ENCODE assay signal across 12 cellular contexts in the genomic region with DNA sequence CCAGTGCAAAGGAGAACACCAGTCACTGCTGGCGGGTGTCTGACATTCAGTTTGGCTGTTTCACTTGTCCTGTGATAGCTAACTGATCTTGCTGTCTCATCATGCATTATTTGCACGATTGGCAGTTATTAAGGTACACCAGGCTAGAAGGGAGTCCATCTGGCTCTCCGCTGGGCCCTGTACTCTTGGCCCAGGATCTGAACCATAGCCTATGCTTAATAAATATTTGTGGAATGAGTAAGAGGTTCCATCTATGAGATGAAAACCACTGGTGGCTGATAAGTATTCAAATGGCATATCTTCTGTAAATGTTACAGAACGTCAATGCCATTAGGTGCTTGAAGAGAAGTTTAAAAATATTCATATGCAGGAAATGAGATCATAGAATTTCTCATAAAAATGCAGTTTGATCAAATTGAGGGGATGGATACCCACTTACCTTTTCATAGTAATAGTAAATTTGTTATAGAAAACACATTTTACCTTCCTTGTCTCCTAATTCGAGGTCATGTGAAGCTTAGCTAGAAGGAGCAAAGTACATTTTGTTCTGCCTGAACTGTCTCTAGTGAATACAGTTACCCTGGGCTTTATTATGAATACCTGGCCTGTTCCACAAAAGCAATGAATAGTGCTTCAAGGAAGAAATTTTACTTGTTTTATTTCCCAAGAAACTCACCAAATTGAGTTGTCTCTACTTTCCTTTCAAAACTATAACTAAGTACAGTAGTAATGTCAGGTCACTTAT.
DNase-seq lines count a peak whose midpoint lies in the region; ATAC-seq, FAIRE-seq and TF ChIP-seq lines count a peak whose summit lies in the region.
"Had no signal": no experiment of that assay in that cellular context is flagged by ENCODE, and none has a peak within 500 bp of the region (broad histone marks: within the 10 kb centered on the region; RNA-seq: fewer than 3 reads in every experiment).

No MANE protein-coding gene starts in this region.

- peaks cover 51% of the 10 kb centered on the region for H3K4me1 ChIP-seq in A549
- H3K4me1 ChIP-seq: HAP-1 had no signal

- peak; percentile 77 for FAIRE-seq in A549 (lab: Jason Lieb, UNC)

- peak overlapping the region; percentile 43 for H3K27ac Mint-ChIP-seq in dendritic cell treated with granulocyte-macrophage colony-stimulating factor and Interleukin-4, amounts not matched to agents 40 ng/mL and 50 ng/mL, for 4 days
- H3K27ac Mint-ChIP-seq: neural progenitor cell had no signal

- intact Hi-C loops in dendritic cell treated with granulocyte-macrophage colony-stimulating factor and Interleukin-4, amounts not matched to agents 40 ng/mL and 50 ng/mL, for 4 days (cut with micrococcal nuclease) = loop anchor here (2.0 to 5.0 kb wide), 2 partner anchors 34 to 36 kb away; no protein-coding TSS in a partner anchor

- peak overlapping the region; percentile 1; the same call in 1 of the 3 replicates for H3K4me3 ChIP-seq in A549
- H3K4me3 ChIP-seq: HAP-1, neural progenitor cell had no signal

- peak in 1 of 2 experiments; percentile 16; a peak in 1 of 5 replicates for TF ChIP-seq RAD21 in A549 (conservative IDR thresholded peaks at IDR 0.05 in 1 of 2, IDR thresholded peaks at IDR 0.05 in 1 of 2)

- TF ChIP-seq EP300 in A549 (IDR thresholded peaks at IDR 0.05) = peak in 1 of 2 experiments; percentile 69; a peak in 1 of 5 replicates

- 4% methylated on average over 5 of the region's 5 CpGs for WGBS in A549 (ENCODE audit: missing lambda C conversion rate)

- H3K27ac ChIP-seq in A549 = peak overlapping the region; percentile 91 to 95
- H3K27ac ChIP-seq: HL-60, neural progenitor cell had no signal

- peak overlapping the region; percentile 77 for H3K4me2 ChIP-seq in A549
- H3K4me2 ChIP-seq: neural progenitor cell had no signal

- no peak for TF ChIP-seq POLR2A in A549 (IDR thresholded peaks at IDR 0.05; ENCODE audit: low read length)

- no peak overlapping the region for H3K4me3 Mint-ChIP-seq in dendritic cell treated with granulocyte-macrophage colony-stimulating factor and Interleukin-4, amounts not matched to agents 40 ng/mL and 50 ng/mL, for 4 days
- H3K4me3 Mint-ChIP-seq: neural progenitor cell had no signal

- ATAC-seq in A549 = peak; percentile 89 to 95

- H3K27me3 Mint-ChIP-seq in dendritic cell treated with granulocyte-macrophage colony-stimulating factor and Interleukin-4, amounts not matched to agents 40 ng/mL and 50 ng/mL, for 4 days = no peaks in the 10 kb centered on the region

- no peaks in the 10 kb centered on the region for H3K9me3 ChIP-seq in A549
- H3K9me3 ChIP-seq: HAP-1 had no signal

- CTCF ChIA-PET in A549 (lab: Yijun Ruan, JAX) = interaction anchor here (1.1 kb wide), 1 partner anchor 35 kb away, joined by 4 read pairs; no protein-coding TSS in a partner anchor

- TF ChIP-seq CTCF in A549 (IDR thresholded peaks at IDR 0.05) = no peak

- POLR2A ChIA-PET in A549 (lab: Yijun Ruan, JAX) = interaction anchor here (3.5 kb wide), 1 partner anchor 35 kb away, joined by 15 read pairs; no protein-coding TSS in a partner anchor

- H3K9me3 Mint-ChIP-seq in dendritic cell treated with granulocyte-macrophage colony-stimulating factor and Interleukin-4, amounts not matched to agents 40 ng/mL and 50 ng/mL, for 4 days = peaks cover under 1% of the 10 kb centered on the region
- H3K9me3 Mint-ChIP-seq: neural progenitor cell had no signal

- DNase-seq in A549 (ENCODE audit: low read depth in 1 of 2, low spot score in 1 of 2) (peak; percentile 27 to 90), M059J (ENCODE audit: low read depth) (peak; percentile 91), lung microvascular endothelial cell (ENCODE audit: low read depth in 2 of 2) (peak; percentile 51 to 67), NCI-H1694 (lab: John Stamatoyannopoulos, UW) (no peak), SKM-1 (lab: John Stamatoyannopoulos, UW; ENCODE audit: unreplicated experiment) (no peak), SKM-1 treated with dmso at 0.1 percent for 144 hours (lab: John Stamatoyannopoulos, UW; ENCODE audit: unreplicated experiment) (no peak), COLO668 (lab: John Stamatoyannopoulos, UW; ENCODE audit: unreplicated experiment) (no peak)
- DNase-seq: NCI-H2171 had no signal

- peaks cover 37% of the 10 kb centered on the region for H3K4me1 Mint-ChIP-seq in dendritic cell treated with granulocyte-macrophage colony-stimulating factor and Interleukin-4, amounts not matched to agents 40 ng/mL and 50 ng/mL, for 4 days (ENCODE audit: low read depth)

- H3K36me3 Mint-ChIP-seq in dendritic cell treated with granulocyte-macrophage colony-stimulating factor and Interleukin-4, amounts not matched to agents 40 ng/mL and 50 ng/mL, for 4 days (ENCODE audit: low read depth) = no peaks in the 10 kb centered on the region

TF ChIP-seq in A549, 52 proteins besides CTCF, POLR2A, EP300 and RAD21 (continues in another document):
- TF ChIP-seq MYC (IDR thresholded peaks at IDR 0.05; ENCODE audit: borderline replicate concordance, low read length) (no peak), SREBF2 (IDR thresholded peaks at IDR 0.05) (no peak), ZFP36 (IDR thresholded peaks at IDR 0.05; ENCODE audit: borderline replicate concordance, partially characterized antibody) (no peak), CBX8 (IDR thresholded peaks at IDR 0.05) (no peak), RARB (CRISPR knock-in tag; IDR thresholded peaks at IDR 0.05) (no peak), JUNB (IDR thresholded peaks at IDR 0.05) (peak; percentile 70), PHF8 (IDR thresholded peaks at IDR 0.05; ENCODE audit: borderline replicate concordance, low read depth) (no peak), ATOH8 (CRISPR knock-in tag; IDR thresholded peaks at IDR 0.05; ENCODE audit: low read depth) (no peak), FOXS1 (CRISPR knock-in tag; IDR thresholded peaks at IDR 0.05) (no peak), CHD2 (IDR thresholded peaks at IDR 0.05; ENCODE audit: low read length, partially characterized antibody) (no peak), HDAC2 (IDR thresholded peaks at IDR 0.05) (no peak), HOXA7 (CRISPR knock-in tag; IDR thresholded peaks at IDR 0.05) (no peak), ZC3H11A (IDR thresholded peaks at IDR 0.05) (no peak), NFE2L2 (conservative IDR thresholded peaks at IDR 0.05; ENCODE audit: low read length) (no peak)
- TF ChIP-seq, protein P1, sequence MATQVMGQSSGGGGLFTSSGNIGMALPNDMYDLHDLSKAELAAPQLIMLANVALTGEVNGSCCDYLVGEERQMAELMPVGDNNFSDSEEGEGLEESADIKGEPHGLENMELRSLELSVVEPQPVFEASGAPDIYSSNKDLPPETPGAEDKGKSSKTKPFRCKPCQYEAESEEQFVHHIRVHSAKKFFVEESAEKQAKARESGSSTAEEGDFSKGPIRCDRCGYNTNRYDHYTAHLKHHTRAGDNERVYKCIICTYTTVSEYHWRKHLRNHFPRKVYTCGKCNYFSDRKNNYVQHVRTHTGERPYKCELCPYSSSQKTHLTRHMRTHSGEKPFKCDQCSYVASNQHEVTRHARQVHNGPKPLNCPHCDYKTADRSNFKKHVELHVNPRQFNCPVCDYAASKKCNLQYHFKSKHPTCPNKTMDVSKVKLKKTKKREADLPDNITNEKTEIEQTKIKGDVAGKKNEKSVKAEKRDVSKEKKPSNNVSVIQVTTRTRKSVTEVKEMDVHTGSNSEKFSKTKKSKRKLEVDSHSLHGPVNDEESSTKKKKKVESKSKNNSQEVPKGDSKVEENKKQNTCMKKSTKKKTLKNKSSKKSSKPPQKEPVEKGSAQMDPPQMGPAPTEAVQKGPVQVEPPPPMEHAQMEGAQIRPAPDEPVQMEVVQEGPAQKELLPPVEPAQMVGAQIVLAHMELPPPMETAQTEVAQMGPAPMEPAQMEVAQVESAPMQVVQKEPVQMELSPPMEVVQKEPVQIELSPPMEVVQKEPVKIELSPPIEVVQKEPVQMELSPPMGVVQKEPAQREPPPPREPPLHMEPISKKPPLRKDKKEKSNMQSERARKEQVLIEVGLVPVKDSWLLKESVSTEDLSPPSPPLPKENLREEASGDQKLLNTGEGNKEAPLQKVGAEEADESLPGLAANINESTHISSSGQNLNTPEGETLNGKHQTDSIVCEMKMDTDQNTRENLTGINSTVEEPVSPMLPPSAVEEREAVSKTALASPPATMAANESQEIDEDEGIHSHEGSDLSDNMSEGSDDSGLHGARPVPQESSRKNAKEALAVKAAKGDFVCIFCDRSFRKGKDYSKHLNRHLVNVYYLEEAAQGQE (IDR thresholded peaks at IDR 0.05) = no peak
- TF ChIP-seq, protein P2, sequence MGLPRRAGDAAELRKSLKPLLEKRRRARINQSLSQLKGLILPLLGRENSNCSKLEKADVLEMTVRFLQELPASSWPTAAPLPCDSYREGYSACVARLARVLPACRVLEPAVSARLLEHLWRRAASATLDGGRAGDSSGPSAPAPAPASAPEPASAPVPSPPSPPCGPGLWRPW (IDR thresholded peaks at IDR 0.05) = no peak
- TF ChIP-seq, protein P3, sequence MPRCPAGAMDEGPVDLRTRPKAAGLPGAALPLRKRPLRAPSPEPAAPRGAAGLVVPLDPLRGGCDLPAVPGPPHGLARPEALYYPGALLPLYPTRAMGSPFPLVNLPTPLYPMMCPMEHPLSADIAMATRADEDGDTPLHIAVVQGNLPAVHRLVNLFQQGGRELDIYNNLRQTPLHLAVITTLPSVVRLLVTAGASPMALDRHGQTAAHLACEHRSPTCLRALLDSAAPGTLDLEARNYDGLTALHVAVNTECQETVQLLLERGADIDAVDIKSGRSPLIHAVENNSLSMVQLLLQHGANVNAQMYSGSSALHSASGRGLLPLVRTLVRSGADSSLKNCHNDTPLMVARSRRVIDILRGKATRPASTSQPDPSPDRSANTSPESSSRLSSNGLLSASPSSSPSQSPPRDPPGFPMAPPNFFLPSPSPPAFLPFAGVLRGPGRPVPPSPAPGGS (IDR thresholded peaks at IDR 0.05) = no peak
- TF ChIP-seq, protein P4, sequence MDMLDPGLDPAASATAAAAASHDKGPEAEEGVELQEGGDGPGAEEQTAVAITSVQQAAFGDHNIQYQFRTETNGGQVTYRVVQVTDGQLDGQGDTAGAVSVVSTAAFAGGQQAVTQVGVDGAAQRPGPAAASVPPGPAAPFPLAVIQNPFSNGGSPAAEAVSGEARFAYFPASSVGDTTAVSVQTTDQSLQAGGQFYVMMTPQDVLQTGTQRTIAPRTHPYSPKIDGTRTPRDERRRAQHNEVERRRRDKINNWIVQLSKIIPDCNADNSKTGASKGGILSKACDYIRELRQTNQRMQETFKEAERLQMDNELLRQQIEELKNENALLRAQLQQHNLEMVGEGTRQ (IDR thresholded peaks at IDR 0.05) = no peak

Comparison
In these comparisons a context has a peak if more than half of its experiments do, and no peak if none do; other contexts are left out.
1. DNase-seq: peak in A549 (2 of 2), M059J (single experiment) and lung microvascular endothelial cell (2 of 2); none in NCI-H1694 (single experiment), SKM-1 (single experiment), SKM-1 treated with dmso at 0.1 percent for 144 hours (single experiment) and COLO668 (single experiment).